Comparison of ENCODE assay signal across 8 cellular contexts in genomic region chr19:13731147-13731964, GRCh38. TPM values are rescaled to one million over a fixed set of nuclear protein-coding genes. Genes with fewer than 3 reads are reported as not detected.
DNase-seq lines count a peak whose midpoint lies in the region; ATAC-seq and TF ChIP-seq lines count a peak whose summit lies in the region.

No MANE protein-coding gene starts in this region.

- TF ChIP-seq CTCF in GM12875 (IDR thresholded peaks at IDR 0.05; ENCODE audit: borderline replicate concordance, insufficient read depth, low read depth, low read length), result no peak
- no peak for TF ChIP-seq CTCF in heart right ventricle (IDR thresholded peaks at IDR 0.05)
- no peak for TF ChIP-seq CTCF in type B pancreatic cell (conservative IDR thresholded peaks at IDR 0.05)

- peak overlapping the region; percentile 96 for H3K27ac Mint-ChIP-seq in type B pancreatic cell

- 2 to 4% methylated on average over 39 of the region's 39 CpGs for WGBS in heart right ventricle, 2 donors

- H3K4me3 Mint-ChIP-seq in type B pancreatic cell, result peak overlapping the region; percentile 94

- intact Hi-C loops in heart right ventricle (cut with DNase I), result no loop called here

- H3K36me3 ChIP-seq in heart right ventricle, result no peaks in the 10 kb centered on the region

- H3K4me1 Mint-ChIP-seq in type B pancreatic cell (ENCODE audit: unreplicated experiment), result peaks cover 4% of the 10 kb centered on the region

- H3K4me1 ChIP-seq in heart right ventricle, result peaks cover 5 to 31% (median 14%) of the 10 kb centered on the region in 9 donors

- no peaks in the 10 kb centered on the region for H3K27me3 ChIP-seq in heart right ventricle

- DNase-seq in NCI-H1436 treated with DMSO at 0.1 percent for 48 hours (lab: John Stamatoyannopoulos, UW) (peak; percentile 37), T follicular helper cell (ENCODE audit: low read depth) (peak; percentile 91), amniotic epithelial cell (ENCODE audit: low read depth) (peak; percentile 98), heart right ventricle (peak; percentile 95 to 97), pons (ENCODE audit: low spot score) (peak; percentile 99), type B pancreatic cell (ENCODE audit: extremely low spot score, unreplicated experiment) (peak; percentile 98)

- ATAC-seq in HG02798 (IDR thresholded peaks at IDR 0.05; ENCODE audit: poor library complexity, unreplicated experiment) (peak; percentile 99), heart right ventricle (peak; percentile 99 to 100 (median 100))

- no peaks in the 10 kb centered on the region for H3K9me3 ChIP-seq in heart right ventricle

- H3K4me3 ChIP-seq in GM12875 (ENCODE audit: low read depth, low read length) (peak overlapping the region; percentile 56), heart right ventricle (peak overlapping the region; percentile 42 to 72 (median 62))

- H3K27me3 Mint-ChIP-seq in type B pancreatic cell, result no peaks in the 10 kb centered on the region

- H3K27ac ChIP-seq in heart right ventricle, result peak overlapping the region in 9 of 10 donors; percentile 54 to 94 (median 82)

- H3K36me3 Mint-ChIP-seq in type B pancreatic cell, result no peaks in the 10 kb centered on the region

- H3K9me3 Mint-ChIP-seq in type B pancreatic cell, result no peaks in the 10 kb centered on the region

RNA-seq across cellular contexts. Expression of gene MRI1, which starts 33.0 kb away (rescaled TPM):
- total RNA-seq in heart right ventricle (10 to 100 TPM in 9 of 10 donors, 1 to 10 TPM in 1; 9.9 to 18.7 (median 13.0) TPM), type B pancreatic cell (ENCODE audit: low replicate concordance) (24.0 and 27.7 TPM in 2 replicates)
- 10 to 100 TPM; 12.5 to 17.0 TPM for polyA plus RNA-seq in heart right ventricle

RNA-seq across cellular contexts. Expression of gene C19orf53, which starts 42.9 kb away (rescaled TPM):
- 100 to 1,000 TPM in 2 of 10 donors, 10 to 100 TPM in 8; 80.5 to 101 (median 90.3) TPM for total RNA-seq in heart right ventricle
- polyA plus RNA-seq in heart right ventricle, result 100 to 1,000 TPM; 231 to 389 TPM
- 89.8 and 101 TPM in 2 replicates for total RNA-seq in type B pancreatic cell (ENCODE audit: low replicate concordance)

Comparison
In these comparisons a context has a peak if more than half of its experiments do, and no peak if none do; other contexts are left out.
1. Peak in every context shown above with its lines: DNase-seq, ATAC-seq, H3K4me3 ChIP-seq and H3K27ac ChIP-seq.
2. DNase-seq: peak in every context shown above with its lines; median percentile 99 in pons; 98 in amniotic epithelial cell; 98 in type B pancreatic cell; 96 in heart right ventricle; 91 in T follicular helper cell; 37 in NCI-H1436 treated with DMSO at 0.1 percent for 48 hours.